1 cellular context compared by ENCODE assay signal in genomic region chr11:325796-326591, GRCh38.
TF ChIP-seq lines count a peak whose summit lies in the region.

No MANE protein-coding gene starts in this region.

TF ChIP-seq in H1, 55 proteins besides CTCF, POLR2A, EP300 and RAD21:
- TF ChIP-seq CBX8 (IDR thresholded peaks at IDR 0.05; ENCODE audit: borderline replicate concordance, low read depth, low read length) = no peak
- TF ChIP-seq PHF8 (conservative IDR thresholded peaks at IDR 0.05; ENCODE audit: low read depth, low read length) = no peak
- no peak for TF ChIP-seq NRF1 (IDR thresholded peaks at IDR 0.05; ENCODE audit: low read depth, low read length)
- no peak for TF ChIP-seq SUZ12 (IDR thresholded peaks at IDR 0.05; ENCODE audit: low read length)
TF ChIP-seq in H1: peak in this region for 0.
